ENCODE assay signal across 17 cellular contexts in genomic region chr6:137353346-137353745, GRCh38.
DNase-seq lines count a peak whose midpoint lies in the region; ATAC-seq and TF ChIP-seq lines count a peak whose summit lies in the region.
"Had no signal": no experiment of that assay in that cellular context is flagged by ENCODE, and none has a peak within 500 bp of the region (broad histone marks: within the 10 kb centered on the region; RNA-seq: fewer than 3 reads in every experiment).

No MANE protein-coding gene starts in this region.

- ATAC-seq in HG02678 (IDR thresholded peaks at IDR 0.05; ENCODE audit: unreplicated experiment) (no peak), GM18502 (IDR thresholded peaks at IDR 0.05; ENCODE audit: poor library complexity, unreplicated experiment) (no peak)

- H3K9me3 ChIP-seq in A673 (ENCODE audit: low read depth, low read length, poor library complexity, severe bottlenecking), result no peaks in the 10 kb centered on the region
- H3K9me3 ChIP-seq in sigmoid colon, result no peaks in the 10 kb centered on the region

- no peaks in the 10 kb centered on the region for H3K27me3 ChIP-seq in A673 (replicated peaks; ENCODE audit: insufficient read depth, low read depth, low read length, poor library complexity)
- H3K27me3 ChIP-seq in sigmoid colon, result no peaks in the 10 kb centered on the region

- no peaks in the 10 kb centered on the region for H3K9me3 Mint-ChIP-seq in T-helper 1 cell treated with Interleukin-12 subunit alpha and Interleukin-12 subunit beta and Interleukin-4 antibody, amounts not matched to agents 30 μg/mL and 1 μg/mL, for 36 hours

- H3K4me3 ChIP-seq in A673 (ENCODE audit: low read depth, low read length, poor library complexity, severe bottlenecking), result no peak overlapping the region
- no peak overlapping the region for H3K4me3 ChIP-seq in sigmoid colon
- H3K4me3 ChIP-seq: dorsolateral prefrontal cortex, PC-9 had no signal

- no peaks in the 10 kb centered on the region for H3K36me3 Mint-ChIP-seq in T-helper 1 cell treated with Interleukin-12 subunit alpha and Interleukin-12 subunit beta and Interleukin-4 antibody, amounts not matched to agents 30 μg/mL and 1 μg/mL, for 36 hours (ENCODE audit: low read depth)
- H3K36me3 Mint-ChIP-seq: brain had no signal

- no peak overlapping the region for H3K4me3 Mint-ChIP-seq in T-helper 1 cell treated with Interleukin-12 subunit alpha and Interleukin-12 subunit beta and Interleukin-4 antibody, amounts not matched to agents 30 μg/mL and 1 μg/mL, for 36 hours
- H3K4me3 Mint-ChIP-seq: brain had no signal

- H3K27ac ChIP-seq in A673 (ENCODE audit: low read depth, low read length, poor library complexity, severe bottlenecking), result no peak overlapping the region
- no peak overlapping the region for H3K27ac ChIP-seq in sigmoid colon
- H3K27ac ChIP-seq: PC-9 had no signal

- no peak for TF ChIP-seq EP300 in sigmoid colon (IDR thresholded peaks at IDR 0.05)

- POLR2A ChIA-PET in A673 (lab: Charles Lee; ENCODE audit: low non-redundant PET), result no interaction called here

- CTCF ChIA-PET in A673 (lab: Charles Lee), result interaction anchor here (0.8 kb wide), 1 partner anchor 40 kb away, joined by 3 read pairs; no protein-coding TSS in a partner anchor

- BruUV-seq in A673 (replicated peaks; lab: Mats Ljungman, UMichigan), result no TSS peak

- WGBS in sigmoid colon, 2 donors, result 53 to 81% methylated on average over 2 of the region's 2 CpGs

- in situ Hi-C loops in Caki2 (cut with HindIII; ENCODE audit: low pct_unique_long_range_greater_than_20kb, low sequenced_read_pairs), result no loop called here

- no peak for TF ChIP-seq CTCF in A673 (conservative IDR thresholded peaks at IDR 0.05; ENCODE audit: low read depth, low read length)
- TF ChIP-seq CTCF in sigmoid colon (IDR thresholded peaks at IDR 0.05), result no peak

- peaks cover 23% of the 10 kb centered on the region for H3K27me3 Mint-ChIP-seq in T-helper 1 cell treated with Interleukin-12 subunit alpha and Interleukin-12 subunit beta and Interleukin-4 antibody, amounts not matched to agents 30 μg/mL and 1 μg/mL, for 36 hours (ENCODE audit: low read depth)

- DNase-seq in A673 (ENCODE audit: low spot score), result peak; percentile 6
- DNase-seq in Caki2 (ENCODE audit: low read depth), result peak; percentile 39
- DNase-seq in kidney glomerular epithelial cell (lab: John Stamatoyannopoulos, UW), result peak; percentile 76
- DNase-seq in activated CD8-positive, alpha-beta memory T cell treated with anti-CD3 and anti-CD28 coated beads, Interleukin-2, amount 50 U/mL, for 48 hours, result no peak
- no peak for DNase-seq in sigmoid colon
- DNase-seq: activated CD4-positive, alpha-beta T cell treated with anti-CD3 and anti-CD28 coated beads, Interleukin-2, amount 50 U/mL, for 4 hours; activated effector memory CD4-positive, alpha-beta T cell treated with Interleukin-2 at 50 U/mL for 16 hours; DMS79 treated with DMSO at 0.1 percent for 48 hours; dorsolateral prefrontal cortex; hypothalamus; NCI-H1694 treated with DMSO at 0.1 percent for 48 hours; stimulated activated CD4-positive, alpha-beta T cell treated with anti-CD3 and anti-CD28 coated beads, Interleukin-15, amount 100 ng/mL, for 24 hours had no signal

- intact Hi-C loops in A673 (cut with micrococcal nuclease; ENCODE audit: unreplicated experiment), result no loop called here
- intact Hi-C loops in sigmoid colon (cut with DNase I), result no loop called here

- no peak for TF ChIP-seq POLR2A in sigmoid colon (IDR thresholded peaks at IDR 0.05)

- no peaks in the 10 kb centered on the region for H3K4me1 ChIP-seq in A673 (ENCODE audit: insufficient read depth, low read length, poor library complexity, severe bottlenecking)
- no peaks in the 10 kb centered on the region for H3K4me1 ChIP-seq in sigmoid colon

- no peaks in the 10 kb centered on the region for H3K36me3 ChIP-seq in A673 (ENCODE audit: insufficient read depth, low read length, poor library complexity, severe bottlenecking)
- no peaks in the 10 kb centered on the region for H3K36me3 ChIP-seq in sigmoid colon

- H3K27ac Mint-ChIP-seq in T-helper 1 cell treated with Interleukin-12 subunit alpha and Interleukin-12 subunit beta and Interleukin-4 antibody, amounts not matched to agents 30 μg/mL and 1 μg/mL, for 36 hours, result peak overlapping the region; percentile 6
- H3K27ac Mint-ChIP-seq: brain had no signal

- H3K4me1 Mint-ChIP-seq in T-helper 1 cell treated with Interleukin-12 subunit alpha and Interleukin-12 subunit beta and Interleukin-4 antibody, amounts not matched to agents 30 μg/mL and 1 μg/mL, for 36 hours (ENCODE audit: low read depth), result peaks cover 11% of the 10 kb centered on the region

Comparison
In these comparisons a context has a peak if more than half of its experiments do, and no peak if none do; other contexts are left out.
1. DNase-seq: peak in A673 (single experiment), Caki2 (single experiment) and kidney glomerular epithelial cell (single experiment); none in activated CD8-positive, alpha-beta memory T cell treated with anti-CD3 and anti-CD28 coated beads, Interleukin-2, amount 50 U/mL, for 48 hours (single experiment) and sigmoid colon (single experiment).